In the genomic region with DNA sequence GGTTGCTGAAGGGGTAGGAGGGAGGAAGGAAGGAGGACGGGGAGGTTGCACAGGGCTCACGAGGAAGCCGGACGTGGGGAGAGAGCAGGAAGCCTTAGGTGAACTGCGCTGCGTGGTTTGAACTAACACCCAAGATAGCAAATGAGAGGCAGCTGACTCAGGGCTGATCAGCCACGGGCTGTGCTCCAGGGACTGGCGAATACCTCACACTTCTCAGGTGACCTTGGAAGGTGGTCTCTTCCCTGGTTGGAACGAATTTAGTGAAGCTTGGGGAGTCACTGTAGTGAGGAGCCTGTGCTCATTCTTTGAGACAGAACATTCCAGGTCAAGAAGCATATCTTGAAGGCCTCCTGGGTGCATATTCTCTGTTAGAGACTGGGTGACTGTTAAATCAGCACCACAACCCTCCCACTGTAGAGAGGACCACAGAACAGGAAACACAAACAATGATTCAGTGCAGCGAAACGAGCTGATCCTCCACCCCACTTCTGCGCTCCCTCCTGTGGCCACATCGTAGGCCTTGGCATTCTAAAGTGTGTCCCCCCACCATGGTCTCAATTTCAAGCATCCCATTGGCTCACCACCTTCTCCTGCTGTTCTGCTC, we compare ENCODE assay signal across 9 cellular contexts. TPM values are rescaled to one million over a fixed set of nuclear protein-coding genes. Genes with fewer than 3 reads are reported as not detected.
DNase-seq lines count a peak whose midpoint lies in the region; ATAC-seq and TF ChIP-seq lines count a peak whose summit lies in the region.
"Had no signal": no experiment of that assay in that cellular context is flagged by ENCODE, and none has a peak within 500 bp of the region (broad histone marks: within the 10 kb centered on the region; RNA-seq: fewer than 3 reads in every experiment).

No MANE protein-coding gene starts in this region.

- H3K4me3 ChIP-seq in left ventricle myocardium inferior, result peak overlapping the region; percentile 66

- DNase-seq in M059J (ENCODE audit: low read depth) (peak; percentile 62), left ventricle myocardium inferior (peak; percentile 76), GM03348 (ENCODE audit: low spot score) (no peak)
- peak; percentile 71 for DNase-seq in activated T-cell treated with anti-CD3 and anti-CD28 coated beads, Interleukin-2, amount 50 U/mL, for 1 hour
- peak; percentile 39 for DNase-seq in stimulated activated CD8-positive, alpha-beta memory T cell treated with anti-CD3 and anti-CD28 coated beads, Interleukin-15, amount 100 ng/mL, for 24 hours (ENCODE audit: low read depth)

- peak overlapping the region; percentile 96 for H3K27ac ChIP-seq in left ventricle myocardium inferior (replicated peaks)

- H3K9me3 ChIP-seq in left ventricle myocardium inferior (replicated peaks), result no peaks in the 10 kb centered on the region

- ATAC-seq in GM21529 (IDR thresholded peaks at IDR 0.05; ENCODE audit: unreplicated experiment), result no peak
- ATAC-seq in GM19397 (IDR thresholded peaks at IDR 0.05; ENCODE audit: unreplicated experiment), result no peak

- no peaks in the 10 kb centered on the region for H3K27me3 ChIP-seq in left ventricle myocardium inferior (ENCODE audit: low read depth)

- peaks cover 4% of the 10 kb centered on the region for H3K36me3 ChIP-seq in left ventricle myocardium inferior

- peaks cover 88% of the 10 kb centered on the region for H3K4me1 ChIP-seq in left ventricle myocardium inferior

- peak; percentile 34 for TF ChIP-seq CTCF in GM12873 (IDR thresholded peaks at IDR 0.05; ENCODE audit: insufficient read depth, low read depth, low read length, missing control alignments)
- TF ChIP-seq CTCF in left ventricle myocardium inferior (IDR thresholded peaks at IDR 0.05; ENCODE audit: borderline replicate concordance), result peak; percentile 30

- intact Hi-C loops in left ventricle myocardium inferior (cut with micrococcal nuclease), result no loop called here

RNA-seq across cellular contexts. Expression of gene TOGARAM2, which starts 33.8 kb away (rescaled TPM):
- total RNA-seq in M059J (2014; rRNA removed; shearing (Covaris generic)), result not detected in 2 replicates
- 51.9 TPM for total RNA-seq in left ventricle myocardium inferior

RNA-seq across cellular contexts. Expression of gene PCARE, which starts 59.4 kb away (rescaled TPM):
- total RNA-seq in M059J (2014; rRNA removed; shearing (Covaris generic)), result not detected in 2 replicates
- total RNA-seq in left ventricle myocardium inferior, result 0.74 TPM
- total RNA-seq: liver had no signal

Comparison
In these comparisons a context has a peak if more than half of its experiments do, and no peak if none do; other contexts are left out.
1. RNA of gene TOGARAM2, which starts 33.8 kb away (total RNA-seq): 51.9 TPM in left ventricle myocardium inferior (single experiment); not detected in M059J; every median in the first group is over 10 times any median in the second.